In the genomic region with DNA sequence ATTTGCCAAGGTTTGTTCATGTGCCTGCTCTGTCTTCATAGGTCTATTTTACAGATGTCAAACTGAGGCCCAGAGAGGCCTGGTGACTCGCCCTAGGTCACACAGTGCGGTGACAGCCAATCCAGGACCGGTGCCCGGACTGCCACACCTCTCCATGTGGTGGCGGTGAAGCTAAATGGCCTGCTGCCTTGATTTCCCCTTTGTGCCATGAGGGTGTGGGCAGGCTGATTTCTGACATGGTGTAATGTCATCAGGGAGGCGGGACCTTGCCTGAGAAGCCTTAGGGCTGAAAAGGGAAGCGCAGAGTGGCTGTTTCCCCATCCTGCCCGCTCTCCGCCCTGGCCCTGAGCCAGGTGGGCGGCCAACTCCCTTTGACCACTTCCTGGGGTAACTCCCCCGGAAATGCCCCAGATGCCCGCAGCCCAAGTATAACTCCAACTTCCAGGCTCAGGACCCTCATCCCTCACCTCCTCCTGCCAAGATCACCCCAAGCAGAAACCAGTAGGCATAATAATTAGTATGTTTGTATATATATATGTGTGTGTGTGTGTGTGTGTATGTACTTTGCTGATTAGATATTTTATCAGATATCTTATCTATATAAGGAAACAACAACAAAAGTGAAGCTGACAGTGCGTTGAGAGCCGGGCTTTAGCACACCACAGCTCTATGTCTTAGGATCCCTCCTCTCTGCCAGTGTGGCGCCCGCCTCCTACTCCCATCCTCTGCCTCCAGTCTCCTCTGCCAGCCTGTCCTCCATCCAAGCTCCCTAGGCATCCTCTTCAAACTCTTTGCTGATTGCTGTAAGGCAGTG, we compare ENCODE assay signal across 10 cellular contexts.
DNase-seq lines count a peak whose midpoint lies in the region; ATAC-seq, FAIRE-seq and TF ChIP-seq lines count a peak whose summit lies in the region.
"Had no signal": no experiment of that assay in that cellular context is flagged by ENCODE, and none has a peak within 500 bp of the region (broad histone marks: within the 10 kb centered on the region; RNA-seq: fewer than 3 reads in every experiment).

No MANE protein-coding gene starts in this region.

- WGBS in small intestine, 3 donors = 68 to 79% (median 74%) methylated on average over 16 of the region's 16 CpGs

- H3K4me1 ChIP-seq in colonic mucosa = peaks cover 10% of the 10 kb centered on the region
- no peaks in the 10 kb centered on the region for H3K4me1 ChIP-seq in small intestine (ENCODE audit: control insufficient read depth in 2 of 2, insufficient read depth in 1 of 2, low read depth in 1 of 2, low read length in 1 of 2)

- intact Hi-C loops in colonic mucosa (cut with DNase I) = no loop called here

- ATAC-seq in GM21381 (IDR thresholded peaks at IDR 0.05; ENCODE audit: unreplicated experiment) = peak; percentile 30
- ATAC-seq: gastrocnemius medialis had no signal

- H3K27me3 ChIP-seq in colonic mucosa (no peaks in the 10 kb centered on the region), small intestine (ENCODE audit: control insufficient read depth in 2 of 2, insufficient read depth in 2 of 2, low read length in 2 of 2) (no peaks in the 10 kb centered on the region)
- H3K27me3 ChIP-seq: gastrocnemius medialis had no signal

- H3K4me3 ChIP-seq in colonic mucosa = no peak overlapping the region
- no peak overlapping the region for H3K4me3 ChIP-seq in small intestine (ENCODE audit: low read depth in 1 of 2, low read length in 2 of 2)
- H3K4me3 ChIP-seq: gastrocnemius medialis had no signal

- no peaks in the 10 kb centered on the region for H3K9me3 ChIP-seq in colonic mucosa
- H3K9me3 ChIP-seq in small intestine (ENCODE audit: control insufficient read depth, low read depth) = no peaks in the 10 kb centered on the region
- H3K9me3 ChIP-seq: gastrocnemius medialis had no signal

- H3K27ac ChIP-seq in colonic mucosa (peak overlapping the region; percentile 47), small intestine (ENCODE audit: low read depth in 1 of 2, low read length in 1 of 2) (peak overlapping the region in 1 of 2 donors; percentile 49)
- H3K27ac ChIP-seq: C4-2B, gastrocnemius medialis had no signal

- no peak for FAIRE-seq in small intestine (lab: Jason Lieb, UNC)

- no peak for TF ChIP-seq CTCF in colonic mucosa (IDR thresholded peaks at IDR 0.05)

- peak overlapping the region in 1 of 2 donors; percentile 43 for H3K9ac ChIP-seq in colonic mucosa (ENCODE audit: low read depth in 2 of 2, low read length in 2 of 2)

- peak; percentile 86 for DNase-seq in A172 (ENCODE audit: low spot score)
- DNase-seq in SKM-1 (lab: John Stamatoyannopoulos, UW; ENCODE audit: unreplicated experiment) = peak; percentile 76
- peak; percentile 73 for DNase-seq in colonic mucosa
- peak; percentile 27 for DNase-seq in small intestine
- DNase-seq in amniotic stem cell (lab: John Stamatoyannopoulos, UW) = no peak
- DNase-seq in NCI-H2196 treated with DMSO at 0.1 percent for 48 hours (lab: John Stamatoyannopoulos, UW; ENCODE audit: unreplicated experiment) = no peak
- DNase-seq in HCEC 1CT = no peak

- H3K36me3 ChIP-seq in colonic mucosa (no peaks in the 10 kb centered on the region), small intestine (ENCODE audit: control insufficient read depth in 2 of 2, insufficient read depth in 2 of 2, low read length in 2 of 2) (no peaks in the 10 kb centered on the region)
- H3K36me3 ChIP-seq: gastrocnemius medialis had no signal

Comparison
In these comparisons a context has a peak if more than half of its experiments do, and no peak if none do; other contexts are left out.
1. DNase-seq: peak in A172 (single experiment), SKM-1 (single experiment), colonic mucosa (single experiment) and small intestine (single experiment); none in amniotic stem cell (single experiment), NCI-H2196 treated with DMSO at 0.1 percent for 48 hours (single experiment) and HCEC 1CT (single experiment).